8 cellular contexts compared by ENCODE assay signal in genomic region chr16:47461598-47462266, GRCh38. TPM values are rescaled to one million over a fixed set of nuclear protein-coding genes. Genes with fewer than 3 reads are reported as not detected.
A peak's percentile ranks its signal among the peaks of the same experiment; 100 is the strongest.
DNase-seq lines count a peak whose midpoint lies in the region; ATAC-seq and TF ChIP-seq lines count a peak whose summit lies in the region.

No MANE protein-coding gene starts in this region.

- H2AFZ ChIP-seq in mammary epithelial cell (ENCODE audit: low read depth, low read length) = peak overlapping the region; percentile 96

- H3K27ac Mint-ChIP-seq in activated CD8-positive, alpha-beta memory T cell treated with anti-CD3 and anti-CD28 coated beads, Interleukin-2, amount 10 ng/mL, durations not matched to agents 7 days and 5 days = peak overlapping the region; percentile 94

- ATAC-seq in activated CD8-positive, alpha-beta memory T cell treated with anti-CD3 and anti-CD28 coated beads, Interleukin-2, amount 10 ng/mL, durations not matched to agents 7 days and 5 days = no peak
- peak; percentile 23 for ATAC-seq in HG02759 (IDR thresholded peaks at IDR 0.05; ENCODE audit: unreplicated experiment)
- no peak for ATAC-seq in GM21737 (IDR thresholded peaks at IDR 0.05; ENCODE audit: unreplicated experiment)

- H3K36me3 ChIP-seq in mammary epithelial cell (ENCODE audit: insufficient read depth, low read length) (peaks cover 5% of the 10 kb centered on the region), spleen (peaks cover 0 to 30% (median 3%) of the 10 kb centered on the region in 6 donors)

- BruUV-seq in mammary epithelial cell (replicated peaks; lab: Mats Ljungman, UMichigan) = TSS peak; percentile 15

- no peaks in the 10 kb centered on the region for H3K9me3 ChIP-seq in mammary epithelial cell (replicated peaks; ENCODE audit: insufficient read depth, low read length)
- no peaks in the 10 kb centered on the region for H3K9me3 ChIP-seq in spleen

- H3K27me3 ChIP-seq in mammary epithelial cell (ENCODE audit: insufficient read depth, low read length) = no peaks in the 10 kb centered on the region
- no peaks in the 10 kb centered on the region for H3K27me3 ChIP-seq in spleen (replicated peaks in 1 of 7)

- peak overlapping the region; percentile 87 for H3K4me2 ChIP-seq in mammary epithelial cell (ENCODE audit: insufficient read depth, low read depth, low read length)

- no peaks in the 10 kb centered on the region for H3K27me3 Mint-ChIP-seq in activated CD8-positive, alpha-beta memory T cell treated with anti-CD3 and anti-CD28 coated beads, Interleukin-2, amount 10 ng/mL, durations not matched to agents 7 days and 5 days

- peak in 1 of 2 donors; percentile 6 for TF ChIP-seq CTCF in mammary epithelial cell (conservative IDR thresholded peaks at IDR 0.05 in 1 of 2, IDR thresholded peaks at IDR 0.05 in 1 of 2; ENCODE audit: extremely low read depth in 1 of 2, insufficient read depth in 1 of 2, low read depth in 1 of 2, low read length in 2 of 2)
- peak in 1 of 11 experiments; percentile 5 for TF ChIP-seq CTCF in spleen (IDR thresholded peaks at IDR 0.05 in 8 of 11, conservative IDR thresholded peaks at IDR 0.05 in 3 of 11)

- H3K4me1 Mint-ChIP-seq in activated CD8-positive, alpha-beta memory T cell treated with anti-CD3 and anti-CD28 coated beads, Interleukin-2, amount 10 ng/mL, durations not matched to agents 7 days and 5 days = peaks cover 50% of the 10 kb centered on the region

- dilution Hi-C loops in mammary epithelial cell (cut with HindIII; ENCODE audit: low sequenced_read_pairs) = no loop called here

- H3K9ac ChIP-seq in mammary epithelial cell (ENCODE audit: insufficient read depth, low read length) = peak overlapping the region; percentile 91

- 5% methylated on average over 12 of the region's 17 CpGs for WGBS in mammary epithelial cell (ENCODE audit: low coverage, missing lambda C conversion rate)
- 1 to 3% (median 1%) methylated on average over 17 of the region's 17 CpGs for WGBS in spleen, 5 donors

- peak overlapping the region; percentile 99 for H3K4me3 Mint-ChIP-seq in activated CD8-positive, alpha-beta memory T cell treated with anti-CD3 and anti-CD28 coated beads, Interleukin-2, amount 10 ng/mL, durations not matched to agents 7 days and 5 days

- no peaks in the 10 kb centered on the region for H3K9me3 Mint-ChIP-seq in activated CD8-positive, alpha-beta memory T cell treated with anti-CD3 and anti-CD28 coated beads, Interleukin-2, amount 10 ng/mL, durations not matched to agents 7 days and 5 days (ENCODE audit: low read depth)

- DNase-seq in activated CD8-positive, alpha-beta memory T cell treated with anti-CD3 and anti-CD28 coated beads, Interleukin-2, amount 10 ng/mL, durations not matched to agents 7 days and 5 days = peak; percentile 52
- no peak for DNase-seq in activated CD8-positive, alpha-beta memory T cell treated with anti-CD3 and anti-CD28 coated beads, Interleukin-2, amount 50 U/mL, for 48 hours
- DNase-seq in OCI-M2 (lab: John Stamatoyannopoulos, UW; ENCODE audit: unreplicated experiment) (peak; percentile 38), mammary epithelial cell (peak; percentile 68), iris pigment epithelial cell (ENCODE audit: low read depth) (peak; percentile 57), spleen (no peak)

- H3K79me2 ChIP-seq in mammary epithelial cell (ENCODE audit: insufficient read depth, low read length) = peaks cover 61% of the 10 kb centered on the region

- no peaks in the 10 kb centered on the region for H4K20me1 ChIP-seq in mammary epithelial cell (ENCODE audit: insufficient read depth, low read length)

- H3K4me1 ChIP-seq in mammary epithelial cell (ENCODE audit: insufficient read depth, low read length) (peaks cover 27% of the 10 kb centered on the region), spleen (peaks cover 28 to 92% (median 78%) of the 10 kb centered on the region in 6 donors)

- peaks cover 14% of the 10 kb centered on the region for H3K36me3 Mint-ChIP-seq in activated CD8-positive, alpha-beta memory T cell treated with anti-CD3 and anti-CD28 coated beads, Interleukin-2, amount 10 ng/mL, durations not matched to agents 7 days and 5 days

- H3K27ac ChIP-seq in mammary epithelial cell (ENCODE audit: insufficient read depth, low read depth, low read length) = peak overlapping the region; percentile 91
- peak overlapping the region; percentile 94 to 100 (median 98) for H3K27ac ChIP-seq in spleen

- CTCF ChIA-PET in activated CD8-positive, alpha-beta memory T cell treated with anti-CD3 and anti-CD28 coated beads, Interleukin-2, amount 10 ng/mL, durations not matched to agents 7 days and 5 days (lab: Charles Lee) = interaction anchor here (0.9 to 2.5 kb wide), 7 partner anchors 11 to 489 kb away, joined by 3 to 9 read pairs (median 4); partner anchors contain the start of gene NETO2
- CTCF ChIA-PET in mammary epithelial cell (lab: Charles Lee; ENCODE audit: low non-redundant PET) = interaction anchor here (0.5 to 0.6 kb wide), 2 partner anchors 195 to 593 kb away, joined by 3 read pairs; no protein-coding TSS in a partner anchor

- H3K4me3 ChIP-seq in mammary epithelial cell (replicated peaks in 1 of 3; ENCODE audit: insufficient read depth in 1 of 3, low read depth in 2 of 3, low read length in 3 of 3) (peak overlapping the region; percentile 73 to 97 (median 95)), spleen (peak overlapping the region; percentile 70 to 98 (median 88))

- intact Hi-C loops in mammary epithelial cell (cut with micrococcal nuclease) = loop anchor here (1.0 to 5.0 kb wide), 4 partner anchors 15 to 424 kb away; partner anchors contain the start of gene NETO2
- intact Hi-C loops in spleen (cut with DNase I; ENCODE audit: low total_unique reads) = loop anchor here (10.0 kb wide), 1 partner anchor 487 kb away; the partner anchor contains the start of gene DNAJA2

- in situ Hi-C loops in mammary epithelial cell (cut with MboI; ENCODE audit: low sequenced_read_pairs in 2 of 2) = no loop called here

- TF ChIP-seq POLR2A in spleen (IDR thresholded peaks at IDR 0.05) = no peak

RNA-seq across cellular contexts. Expression of gene PHKB, which starts 0.6 kb away (rescaled TPM):
- 10 to 100 TPM; 33.7 to 35.7 TPM for total RNA-seq in activated CD8-positive, alpha-beta memory T cell treated with anti-CD3 and anti-CD28 coated beads, Interleukin-2, amount 10 ng/mL, durations not matched to agents 7 days and 5 days
- total RNA-seq in mammary epithelial cell = 100 to 1,000 TPM in 1 of 2 donors, 10 to 100 TPM in 1; 57.4 to 100 TPM
- 36.7 TPM for polyA plus RNA-seq in mammary epithelial cell
- polyA minus RNA-seq in mammary epithelial cell = 63.9 TPM
- total RNA-seq in spleen = 100 to 1,000 TPM in 5 of 7 donors, 10 to 100 TPM in 2; 70.0 to 168 (median 115) TPM
- polyA plus RNA-seq in spleen = 10 to 100 TPM; 19.7 to 30.3 (median 25.8) TPM

RNA-seq across cellular contexts. Expression of gene ITFG1, which starts 0.9 kb away (rescaled TPM):
- total RNA-seq in activated CD8-positive, alpha-beta memory T cell treated with anti-CD3 and anti-CD28 coated beads, Interleukin-2, amount 10 ng/mL, durations not matched to agents 7 days and 5 days = 10 to 100 TPM; 22.1 to 25.4 TPM
- total RNA-seq in mammary epithelial cell (10 to 100 TPM; 46.0 to 80.2 TPM), spleen (10 to 100 TPM; 33.0 to 62.3 (median 56.3) TPM)
- polyA plus RNA-seq in mammary epithelial cell (42.5 TPM), spleen (10 to 100 TPM in 2 of 3 donors, 1 to 10 TPM in 1; 9.0 to 12.4 (median 11.0) TPM)
- 46.3 TPM for polyA minus RNA-seq in mammary epithelial cell

Comparison
In these comparisons a context has a peak if more than half of its experiments do, and no peak if none do; other contexts are left out.
1. DNase-seq: peak in activated CD8-positive, alpha-beta memory T cell treated with anti-CD3 and anti-CD28 coated beads, Interleukin-2, amount 10 ng/mL, durations not matched to agents 7 days and 5 days (single experiment), OCI-M2 (single experiment), mammary epithelial cell (single experiment) and iris pigment epithelial cell (single experiment); none in activated CD8-positive, alpha-beta memory T cell treated with anti-CD3 and anti-CD28 coated beads, Interleukin-2, amount 50 U/mL, for 48 hours (single experiment) and spleen (single experiment).